ENCODE assay signal across 36 cellular contexts in genomic region chr17:3472137-3472536, GRCh38. TPM values are rescaled to one million over a fixed set of nuclear protein-coding genes. Genes with fewer than 3 reads are reported as not detected.
"Had no signal": no experiment of that assay in that cellular context is flagged by ENCODE, and none has a peak within 500 bp of the region (broad histone marks: within the 10 kb centered on the region; RNA-seq: fewer than 3 reads in every experiment).

No MANE protein-coding gene starts in this region.

- ATAC-seq: activated naive CD4-positive, alpha-beta T cell treated with anti-CD3 and anti-CD28 coated beads, Interleukin-2, amount 50 U/mL, for 72 hours; activated T-cell treated with anti-CD3 and anti-CD28 coated beads, Interleukin-2, amount 50 U/mL, for 4 hours; activated T-helper 17 cell treated with anti-CD3 and anti-CD28 coated beads, Interleukin-2, amount 50 U/mL, for 72 hours; gastroesophageal sphincter; heart right ventricle; WTC11 had no signal

- H3K36me3 Mint-ChIP-seq: activated naive CD4-positive, alpha-beta T cell treated with anti-CD3 and anti-CD28 coated beads, Interleukin-2, amount 10 ng/mL, durations not matched to agents 7 days and 5 days; activated naive CD4-positive, alpha-beta T cell treated with anti-CD3 and anti-CD28 coated beads, Interleukin-2, amount 50 U/mL, for 72 hours; activated naive CD8-positive, alpha-beta T cell treated with anti-CD3 and anti-CD28 coated beads, Interleukin-2, amount 10 ng/mL, durations not matched to agents 7 days and 5 days; brain; WTC11 had no signal

- H3K4me3 ChIP-seq: ascending aorta, breast epithelium, cardiac muscle cell, colonic mucosa, esophagus squamous epithelium, gastroesophageal sphincter, heart right ventricle had no signal

- DNase-seq: activated CD4-positive, alpha-beta memory T cell treated with anti-CD3 and anti-CD28 coated beads, Interleukin-2, amount 10 ng/mL, durations not matched to agents 7 days and 5 days; activated CD4-positive, alpha-beta T cell treated with anti-CD3 and anti-CD28 coated beads for 1 hour; activated CD4-positive, alpha-beta T cell treated with anti-CD3 and anti-CD28 coated beads for 4 hours; activated CD4-positive, alpha-beta T cell treated with anti-CD3 and anti-CD28 coated beads, Interleukin-2, amount 10 ng/mL, durations not matched to agents 7 days and 5 days; activated CD4-positive, alpha-beta T cell treated with anti-CD3 and anti-CD28 coated beads, Interleukin-2, amount 50 U/mL, for 4 hours; activated effector memory CD4-positive, alpha-beta T cell treated with Interleukin-2 at 50 U/mL for 16 hours; activated naive CD4-positive, alpha-beta T cell; activated naive CD4-positive, alpha-beta T cell treated with anti-CD3 and anti-CD28 coated beads, Interleukin-2, amount 10 ng/mL, durations not matched to agents 7 days and 5 days; activated naive CD8-positive, alpha-beta T cell treated with anti-CD3 and anti-CD28 coated beads, Interleukin-2, amount 10 ng/mL, durations not matched to agents 7 days and 5 days; activated T-cell treated with anti-CD3 and anti-CD28 coated beads, Interleukin-2, amount 50 U/mL, for 4 hours; central memory CD4-positive, alpha-beta T cell; cerebellar nuclear complex; colonic mucosa; effector CD8-positive, alpha-beta T cell; esophagus squamous epithelium; foreskin melanocyte; heart right ventricle; T-helper 2 cell had no signal

- H3K4me3 Mint-ChIP-seq: activated CD4-positive, alpha-beta memory T cell treated with anti-CD3 and anti-CD28 coated beads, Interleukin-2, amount 10 ng/mL, durations not matched to agents 7 days and 5 days; activated CD4-positive, alpha-beta T cell treated with anti-CD3 and anti-CD28 coated beads, Interleukin-2, amount 10 ng/mL, durations not matched to agents 7 days and 5 days; activated naive CD4-positive, alpha-beta T cell treated with anti-CD3 and anti-CD28 coated beads, Interleukin-2, amount 10 ng/mL, durations not matched to agents 7 days and 5 days; activated naive CD8-positive, alpha-beta T cell treated with anti-CD3 and anti-CD28 coated beads, Interleukin-2, amount 10 ng/mL, durations not matched to agents 7 days and 5 days; activated T-cell treated with anti-CD3 and anti-CD28 coated beads, Interleukin-2, amount 50 U/mL, for 4 hours; activated T-helper 17 cell treated with anti-CD3 and anti-CD28 coated beads, Interleukin-2, amount 50 U/mL, for 72 hours; brain; WTC11 had no signal

- H3K27me3 Mint-ChIP-seq: activated CD4-positive, alpha-beta T cell treated with anti-CD3 and anti-CD28 coated beads, Interleukin-2, amount 10 ng/mL, durations not matched to agents 7 days and 5 days; activated naive CD4-positive, alpha-beta T cell treated with anti-CD3 and anti-CD28 coated beads, Interleukin-2, amount 10 ng/mL, durations not matched to agents 7 days and 5 days; brain had no signal

- H3K27ac ChIP-seq: ascending aorta, breast epithelium, cardiac muscle cell, colonic mucosa, epithelial cell of prostate, esophagus squamous epithelium, gastroesophageal sphincter, heart right ventricle, VCaP had no signal

- H3K36me3 ChIP-seq: ascending aorta, breast epithelium, cardiac muscle cell, colonic mucosa, esophagus squamous epithelium, gastroesophageal sphincter, heart right ventricle had no signal

- H3K27ac Mint-ChIP-seq: activated CD4-positive, alpha-beta memory T cell treated with anti-CD3 and anti-CD28 coated beads, Interleukin-2, amount 10 ng/mL, durations not matched to agents 7 days and 5 days; activated CD4-positive, alpha-beta T cell treated with anti-CD3 and anti-CD28 coated beads, Interleukin-2, amount 10 ng/mL, durations not matched to agents 7 days and 5 days; activated naive CD4-positive, alpha-beta T cell treated with anti-CD3 and anti-CD28 coated beads, Interleukin-2, amount 10 ng/mL, durations not matched to agents 7 days and 5 days; activated naive CD4-positive, alpha-beta T cell treated with anti-CD3 and anti-CD28 coated beads, Interleukin-2, amount 50 U/mL, for 72 hours; activated naive CD8-positive, alpha-beta T cell treated with anti-CD3 and anti-CD28 coated beads, Interleukin-2, amount 10 ng/mL, durations not matched to agents 7 days and 5 days; activated T-helper 17 cell treated with anti-CD3 and anti-CD28 coated beads, Interleukin-2, amount 50 U/mL, for 72 hours; brain; WTC11 had no signal

- FAIRE-seq: endometrium, endothelial cell of umbilical vein had no signal

- H3K4me1 Mint-ChIP-seq: activated CD4-positive, alpha-beta memory T cell treated with anti-CD3 and anti-CD28 coated beads, Interleukin-2, amount 10 ng/mL, durations not matched to agents 7 days and 5 days; activated CD4-positive, alpha-beta T cell treated with anti-CD3 and anti-CD28 coated beads, Interleukin-2, amount 10 ng/mL, durations not matched to agents 7 days and 5 days had no signal

- H3K4me1 ChIP-seq: ascending aorta, breast epithelium, colonic mucosa had no signal

- H3K9me3 Mint-ChIP-seq: activated CD4-positive, alpha-beta memory T cell treated with anti-CD3 and anti-CD28 coated beads, Interleukin-2, amount 10 ng/mL, durations not matched to agents 7 days and 5 days; activated CD4-positive, alpha-beta T cell treated with anti-CD3 and anti-CD28 coated beads, Interleukin-2, amount 10 ng/mL, durations not matched to agents 7 days and 5 days; activated naive CD4-positive, alpha-beta T cell treated with anti-CD3 and anti-CD28 coated beads, Interleukin-2, amount 10 ng/mL, durations not matched to agents 7 days and 5 days; activated naive CD4-positive, alpha-beta T cell treated with anti-CD3 and anti-CD28 coated beads, Interleukin-2, amount 50 U/mL, for 72 hours; activated naive CD8-positive, alpha-beta T cell treated with anti-CD3 and anti-CD28 coated beads, Interleukin-2, amount 10 ng/mL, durations not matched to agents 7 days and 5 days; activated T-cell treated with anti-CD3 and anti-CD28 coated beads, Interleukin-2, amount 50 U/mL, for 4 hours; activated T-helper 17 cell treated with anti-CD3 and anti-CD28 coated beads, Interleukin-2, amount 50 U/mL, for 72 hours; brain; WTC11 had no signal

- H3K9me3 ChIP-seq: ascending aorta, breast epithelium, colonic mucosa, esophagus squamous epithelium, gastroesophageal sphincter, heart right ventricle had no signal

- H3K27me3 ChIP-seq: ascending aorta, breast epithelium, cardiac muscle cell, colonic mucosa, esophagus squamous epithelium, gastroesophageal sphincter, heart right ventricle had no signal

RNA-seq across cellular contexts. Expression of gene SPATA22, which starts 0.5 kb away (rescaled TPM):
- total RNA-seq: activated CD4-positive, alpha-beta memory T cell treated with anti-CD3 and anti-CD28 coated beads, Interleukin-2, amount 10 ng/mL, durations not matched to agents 7 days and 5 days; activated naive CD4-positive, alpha-beta T cell treated with anti-CD3 and anti-CD28 coated beads, Interleukin-2, amount 50 U/mL, for 72 hours; activated T-cell treated with anti-CD3 and anti-CD28 coated beads, Interleukin-2, amount 50 U/mL, for 4 hours; activated T-helper 17 cell treated with anti-CD3 and anti-CD28 coated beads, Interleukin-2, amount 50 U/mL, for 72 hours; ascending aorta; cardiac muscle cell; colonic mucosa; endothelial cell of umbilical vein; glomerular endothelial cell; T-helper 1 cell treated with Interleukin-12 subunit alpha and Interleukin-12 subunit beta and Interleukin-4 antibody, amounts not matched to agents 30 ng/mL and 1 ng/mL, for 36 hours; WTC11 had no signal
- polyA plus RNA-seq: cardiac muscle cell had no signal

RNA-seq across cellular contexts. Expression of gene ASPA, which starts 3.7 kb away (rescaled TPM):
- total RNA-seq: activated CD4-positive, alpha-beta memory T cell treated with anti-CD3 and anti-CD28 coated beads, Interleukin-2, amount 10 ng/mL, durations not matched to agents 7 days and 5 days; activated CD4-positive, alpha-beta T cell treated with anti-CD3 and anti-CD28 coated beads, Interleukin-2, amount 10 ng/mL, durations not matched to agents 7 days and 5 days; activated naive CD8-positive, alpha-beta T cell treated with anti-CD3 and anti-CD28 coated beads, Interleukin-2, amount 10 ng/mL, durations not matched to agents 7 days and 5 days; activated T-cell treated with anti-CD3 and anti-CD28 coated beads, Interleukin-2, amount 50 U/mL, for 4 hours; cardiac muscle cell; endothelial cell of umbilical vein; glomerular endothelial cell; T-helper 1 cell treated with Interleukin-12 subunit alpha and Interleukin-12 subunit beta and Interleukin-4 antibody, amounts not matched to agents 30 ng/mL and 1 ng/mL, for 36 hours had no signal
- polyA plus RNA-seq: cardiac muscle cell had no signal

RNA-seq across cellular contexts. Expression of gene OR1E2, which starts 38.5 kb away (rescaled TPM):
- total RNA-seq: activated CD4-positive, alpha-beta memory T cell treated with anti-CD3 and anti-CD28 coated beads, Interleukin-2, amount 10 ng/mL, durations not matched to agents 7 days and 5 days; activated CD4-positive, alpha-beta T cell treated with anti-CD3 and anti-CD28 coated beads, Interleukin-2, amount 10 ng/mL, durations not matched to agents 7 days and 5 days; activated naive CD4-positive, alpha-beta T cell treated with anti-CD3 and anti-CD28 coated beads, Interleukin-2, amount 50 U/mL, for 72 hours; activated naive CD8-positive, alpha-beta T cell treated with anti-CD3 and anti-CD28 coated beads, Interleukin-2, amount 10 ng/mL, durations not matched to agents 7 days and 5 days; activated T-cell treated with anti-CD3 and anti-CD28 coated beads, Interleukin-2, amount 50 U/mL, for 4 hours; activated T-helper 17 cell treated with anti-CD3 and anti-CD28 coated beads, Interleukin-2, amount 50 U/mL, for 72 hours; ascending aorta; breast epithelium; cardiac muscle cell; colonic mucosa; dermis microvascular lymphatic vessel endothelial cell; endothelial cell of umbilical vein; esophagus squamous epithelium; fibroblast of lung; fibroblast of villous mesenchyme; gastroesophageal sphincter; glomerular endothelial cell; T-helper 1 cell treated with Interleukin-12 subunit alpha and Interleukin-12 subunit beta and Interleukin-4 antibody, amounts not matched to agents 30 ng/mL and 1 ng/mL, for 36 hours; WTC11 had no signal
- polyA plus RNA-seq: cardiac muscle cell, endothelial cell of umbilical vein, esophagus, fibroblast of lung, heart right ventricle had no signal
